Comparison of ENCODE assay signal across 8 cellular contexts in genomic region chr11:128552783-128553661, GRCh38. TPM values are rescaled to one million over a fixed set of nuclear protein-coding genes. Genes with fewer than 3 reads are reported as not detected.
DNase-seq lines count a peak whose midpoint lies in the region; ATAC-seq and TF ChIP-seq lines count a peak whose summit lies in the region.

No MANE protein-coding gene starts in this region.

- DNase-seq in activated CD4-positive, alpha-beta T cell treated with anti-CD3 and anti-CD28 coated beads for 36 hours: peak; percentile 55
- DNase-seq in activated CD4-positive, alpha-beta T cell treated with anti-CD3 and anti-CD28 coated beads for 1 hour: no peak
- DNase-seq in endodermal cell: no peak
- peak; percentile 50 for DNase-seq in occipital lobe (lab: John Stamatoyannopoulos, UW)
- no peak for DNase-seq in HuH-7.5 (ENCODE audit: low spot score)

- peak overlapping the region; percentile 94 for H3K27ac Mint-ChIP-seq in activated CD4-positive, alpha-beta T cell treated with anti-CD3 and anti-CD28 coated beads for 36 hours
- H3K27ac Mint-ChIP-seq in endodermal cell: no peak overlapping the region

- H2AFZ ChIP-seq in OCI-LY3 (ENCODE audit: low read depth, low read length): peak overlapping the region; percentile 73

- CTCF ChIA-PET in activated CD4-positive, alpha-beta T cell treated with anti-CD3 and anti-CD28 coated beads for 36 hours (lab: Charles Lee): interaction anchor here (1.0 to 2.8 kb wide), 14 partner anchors 9 to 395 kb away, joined by 3 to 9 read pairs (median 4); no protein-coding TSS in a partner anchor

- peak overlapping the region; percentile 30 for H3K4me3 Mint-ChIP-seq in activated CD4-positive, alpha-beta T cell treated with anti-CD3 and anti-CD28 coated beads for 36 hours
- H3K4me3 Mint-ChIP-seq in endodermal cell: no peak overlapping the region

- H3K27me3 ChIP-seq in OCI-LY3 (ENCODE audit: low read depth, low read length) (no peaks in the 10 kb centered on the region), endodermal cell (ENCODE audit: control insufficient read depth, insufficient read depth, low read length, poor library complexity, severe bottlenecking) (peaks cover 23% of the 10 kb centered on the region)

- no peaks in the 10 kb centered on the region for H4K20me1 ChIP-seq in OCI-LY3 (ENCODE audit: insufficient read depth, low read length)

- peak; percentile 35 for ATAC-seq in activated CD4-positive, alpha-beta T cell treated with anti-CD3 and anti-CD28 coated beads for 36 hours
- ATAC-seq in HG02642 (IDR thresholded peaks at IDR 0.05; ENCODE audit: poor library complexity, unreplicated experiment) (peak; percentile 72), SK-N-SH treated with all-trans-retinoic acid at 6 μM for 48 hours (no peak)

- H3K36me3 ChIP-seq in OCI-LY3 (replicated peaks; ENCODE audit: low read depth, low read length): no peaks in the 10 kb centered on the region
- H3K36me3 ChIP-seq in endodermal cell (ENCODE audit: control insufficient read depth, insufficient read depth, low read length): no peaks in the 10 kb centered on the region

- POLR2A ChIA-PET in activated CD4-positive, alpha-beta T cell treated with anti-CD3 and anti-CD28 coated beads for 36 hours (lab: Charles Lee): interaction anchor here (0.8 to 2.1 kb wide), 6 partner anchors 27 to 264 kb away, joined by 3 to 7 read pairs (median 5); no protein-coding TSS in a partner anchor

- peak overlapping the region; percentile 73 for H3K9ac ChIP-seq in OCI-LY3 (ENCODE audit: low read length)
- H3K9ac ChIP-seq in endodermal cell (ENCODE audit: extremely low read depth, low read length, poor library complexity, severe bottlenecking): no peak overlapping the region

- H3K4me3 ChIP-seq in OCI-LY3 (ENCODE audit: low read length) (peak overlapping the region; percentile 73), endodermal cell (ENCODE audit: low read length) (no peak overlapping the region)

- peaks cover 58% of the 10 kb centered on the region for H3K4me1 ChIP-seq in OCI-LY3 (ENCODE audit: low read length)
- H3K4me1 ChIP-seq in endodermal cell (ENCODE audit: control insufficient read depth, insufficient read depth, low read length): peaks cover 3% of the 10 kb centered on the region

- TF ChIP-seq CTCF in OCI-LY3 (IDR thresholded peaks at IDR 0.05; ENCODE audit: low read depth, low read length): no peak
- no peak for TF ChIP-seq CTCF in endodermal cell (conservative IDR thresholded peaks at IDR 0.05)

- intact Hi-C loops in activated CD4-positive, alpha-beta T cell treated with anti-CD3 and anti-CD28 coated beads for 36 hours (cut with DNase I, micrococcal nuclease): no loop called here

- 92 to 94% methylated on average over 9 to 14 of the region's 14 CpGs for WGBS in endodermal cell (ENCODE audit: insufficient coverage in 1 of 2, insufficient read length in 1 of 2), 2 experiments

- peaks cover 62% of the 10 kb centered on the region for H3K4me1 Mint-ChIP-seq in activated CD4-positive, alpha-beta T cell treated with anti-CD3 and anti-CD28 coated beads for 36 hours
- peaks cover 19% of the 10 kb centered on the region for H3K4me1 Mint-ChIP-seq in endodermal cell

- H3K27ac ChIP-seq in OCI-LY3 (ENCODE audit: low read length) (peak overlapping the region; percentile 93), endodermal cell (ENCODE audit: low read depth, low read length) (peak overlapping the region; percentile 61)

- no peaks in the 10 kb centered on the region for H3K9me3 ChIP-seq in OCI-LY3 (ENCODE audit: insufficient read depth, low read length)
- no peaks in the 10 kb centered on the region for H3K9me3 ChIP-seq in endodermal cell (ENCODE audit: control insufficient read depth, low read length)

- H3K27me3 Mint-ChIP-seq in activated CD4-positive, alpha-beta T cell treated with anti-CD3 and anti-CD28 coated beads for 36 hours: no peaks in the 10 kb centered on the region
- H3K27me3 Mint-ChIP-seq in endodermal cell (ENCODE audit: insufficient read depth): peaks cover 31% of the 10 kb centered on the region

- H3K9me3 Mint-ChIP-seq in activated CD4-positive, alpha-beta T cell treated with anti-CD3 and anti-CD28 coated beads for 36 hours (ENCODE audit: low read depth): no peaks in the 10 kb centered on the region
- no peaks in the 10 kb centered on the region for H3K9me3 Mint-ChIP-seq in endodermal cell

- peak overlapping the region; percentile 94 for H3K4me2 ChIP-seq in OCI-LY3 (ENCODE audit: low read length)

- no peaks in the 10 kb centered on the region for H3K36me3 Mint-ChIP-seq in activated CD4-positive, alpha-beta T cell treated with anti-CD3 and anti-CD28 coated beads for 36 hours (ENCODE audit: low read depth)
- H3K36me3 Mint-ChIP-seq in endodermal cell (ENCODE audit: low read depth): no peaks in the 10 kb centered on the region

- H3K79me2 ChIP-seq in OCI-LY3 (ENCODE audit: low read length): no peaks in the 10 kb centered on the region

TF ChIP-seq in SK-N-SH treated with all-trans-retinoic acid at 6 μM for 48 hours, 23 proteins besides CTCF, POLR2A, EP300 and RAD21:
- TF ChIP-seq CSDC2 (CRISPR knock-in tag; IDR thresholded peaks at IDR 0.05) (no peak), ZNF8 (CRISPR knock-in tag; IDR thresholded peaks at IDR 0.05) (no peak), CREB5 (CRISPR knock-in tag; IDR thresholded peaks at IDR 0.05; ENCODE audit: low read depth) (no peak), ISL1 (CRISPR knock-in tag; IDR thresholded peaks at IDR 0.05) (no peak), SNAI2 (CRISPR knock-in tag; IDR thresholded peaks at IDR 0.05) (no peak), TOX (CRISPR knock-in tag; IDR thresholded peaks at IDR 0.05; ENCODE audit: borderline replicate concordance) (no peak), POU6F1 (CRISPR knock-in tag; IDR thresholded peaks at IDR 0.05; ENCODE audit: borderline replicate concordance, low read depth) (no peak), ZNF565 (CRISPR knock-in tag; conservative IDR thresholded peaks at IDR 0.05; ENCODE audit: low read depth) (no peak), GLIS3 (CRISPR knock-in tag; IDR thresholded peaks at IDR 0.05) (no peak), ZFP3 (CRISPR knock-in tag; IDR thresholded peaks at IDR 0.05) (no peak), BACH2 (CRISPR knock-in tag; IDR thresholded peaks at IDR 0.05; ENCODE audit: borderline replicate concordance) (no peak), RARB (CRISPR knock-in tag; IDR thresholded peaks at IDR 0.05) (no peak), CSRNP3 (CRISPR knock-in tag; IDR thresholded peaks at IDR 0.05) (no peak)

RNA-seq across cellular contexts. Expression of gene ETS1, which starts 34.3 kb away (rescaled TPM):
- 100 to 1,000 TPM; 410 to 449 TPM for total RNA-seq in activated CD4-positive, alpha-beta T cell treated with anti-CD3 and anti-CD28 coated beads for 36 hours
- total RNA-seq in endodermal cell: 10 to 100 TPM; 34.3 to 36.4 TPM
- polyA plus RNA-seq in endodermal cell (2013, experiment 1 of 2): 24.1 TPM
- 23.3 TPM for polyA plus RNA-seq in endodermal cell (2013, experiment 2 of 2)
- 14.0 TPM for total RNA-seq in occipital lobe

Comparison
In these comparisons a context has a peak if more than half of its experiments do, and no peak if none do; other contexts are left out.
1. DNase-seq: peak in activated CD4-positive, alpha-beta T cell treated with anti-CD3 and anti-CD28 coated beads for 36 hours (single experiment) and occipital lobe (single experiment); none in activated CD4-positive, alpha-beta T cell treated with anti-CD3 and anti-CD28 coated beads for 1 hour (single experiment), endodermal cell (single experiment) and HuH-7.5 (single experiment).
2. RNA of gene ETS1, which starts 34.3 kb away (total RNA-seq): 410 to 449 TPM in activated CD4-positive, alpha-beta T cell treated with anti-CD3 and anti-CD28 coated beads for 36 hours; 34.3 to 36.4 TPM in endodermal cell and 14.0 TPM in occipital lobe (single experiment); every median in the first group is over 10 times any median in the second.